Comparison of ENCODE assay signal across 13 cellular contexts in the genomic region with DNA sequence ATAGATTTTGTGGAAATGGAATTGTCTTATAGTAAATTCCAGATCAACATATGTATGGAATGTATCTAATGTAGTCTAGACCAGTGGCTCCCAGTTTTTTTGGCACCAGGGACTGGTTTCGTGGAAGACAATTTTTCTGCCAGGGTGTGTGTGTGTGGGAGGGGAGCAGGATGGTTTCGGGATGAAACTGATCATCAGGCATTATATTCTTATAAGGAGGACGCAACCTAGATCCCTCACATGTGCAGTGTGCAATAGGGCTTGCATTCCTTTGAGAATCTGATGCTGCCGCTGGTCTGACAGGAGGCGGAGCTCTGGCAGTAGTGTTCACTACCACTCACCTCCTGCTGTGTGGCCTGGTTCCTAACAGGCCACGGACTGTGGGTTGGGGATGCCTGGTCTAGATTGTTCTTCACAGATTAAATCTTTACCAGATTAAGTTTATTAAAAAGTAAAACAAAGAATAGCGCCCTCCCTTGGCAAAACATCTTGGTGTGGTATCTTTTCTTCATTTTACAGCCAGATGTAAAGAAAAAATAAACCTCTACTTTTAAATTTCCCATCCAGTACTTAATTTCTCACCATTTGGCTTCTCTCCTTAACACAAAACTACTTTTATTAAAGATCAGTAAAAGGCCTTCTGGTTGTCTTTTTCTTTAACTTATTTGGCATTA. TPM values are rescaled to one million over a fixed set of nuclear protein-coding genes. Genes with fewer than 3 reads are reported as not detected.
DNase-seq lines count a peak whose midpoint lies in the region; TF ChIP-seq lines count a peak whose summit lies in the region.
"Had no signal": no experiment of that assay in that cellular context is flagged by ENCODE, and none has a peak within 500 bp of the region (broad histone marks: within the 10 kb centered on the region; RNA-seq: fewer than 3 reads in every experiment).

No MANE protein-coding gene starts in this region.

- H3K27ac ChIP-seq in OCI-LY3 (ENCODE audit: low read length) (no peak overlapping the region), ascending aorta (no peak overlapping the region)
- H3K27ac ChIP-seq: SJSA1, VCaP had no signal

- intact Hi-C loops in ascending aorta (cut with DNase I): no loop called here

- H3K9me3 ChIP-seq in OCI-LY3 (ENCODE audit: insufficient read depth, low read length) (no peaks in the 10 kb centered on the region), ascending aorta (no peaks in the 10 kb centered on the region)
- H3K9me3 ChIP-seq: SJSA1 had no signal

- H4K20me1 ChIP-seq in OCI-LY3 (ENCODE audit: insufficient read depth, low read length): peaks cover 74% of the 10 kb centered on the region

- H3K36me3 ChIP-seq in OCI-LY3 (replicated peaks; ENCODE audit: low read depth, low read length): peaks cover 7% of the 10 kb centered on the region
- peaks cover 2 to 20% of the 10 kb centered on the region in 2 donors for H3K36me3 ChIP-seq in ascending aorta

- no peak overlapping the region for H3K9ac ChIP-seq in OCI-LY3 (ENCODE audit: low read length)

- H3K4me1 ChIP-seq in OCI-LY3 (ENCODE audit: low read length) (no peaks in the 10 kb centered on the region), ascending aorta (peaks cover 0 to 14% of the 10 kb centered on the region in 2 donors)
- H3K4me1 ChIP-seq: SJSA1 had no signal

- peaks cover 44% of the 10 kb centered on the region for H3K79me2 ChIP-seq in OCI-LY3 (ENCODE audit: low read length)

- DNase-seq in NCI-H748 (lab: John Stamatoyannopoulos, UW; ENCODE audit: unreplicated experiment) (peak; percentile 21), NCI-H748 treated with DMSO at 0.1 percent for 48 hours (lab: John Stamatoyannopoulos, UW) (no peak), fibroblast of mammary gland (ENCODE audit: low read depth) (peak; percentile 69), retina (peak; percentile 5), ascending aorta (ENCODE audit: low spot score in 2 of 2) (no peak)
- no peak for DNase-seq in stimulated activated CD4-positive, alpha-beta T cell treated with anti-CD3 and anti-CD28 coated beads, Interleukin-4, amount 100 ng/mL, for 4 hours
- DNase-seq in stimulated activated CD4-positive, alpha-beta T cell treated with anti-CD3 and anti-CD28 coated beads, Interleukin-12 subunit alpha, Interleukin-12 subunit beta, amount 100 ng/mL, for 4 hours: no peak
- DNase-seq: activated naive CD8-positive, alpha-beta T cell treated with anti-CD3 and anti-CD28 coated beads for 36 hours; DMS153; NCI-H446 treated with DMSO at 0.1 percent for 48 hours had no signal

- no peak overlapping the region for H2AFZ ChIP-seq in OCI-LY3 (ENCODE audit: low read depth, low read length)

- no peak overlapping the region for H3K4me2 ChIP-seq in OCI-LY3 (ENCODE audit: low read length)

- H3K27me3 ChIP-seq in OCI-LY3 (ENCODE audit: low read depth, low read length) (no peaks in the 10 kb centered on the region), ascending aorta (no peaks in the 10 kb centered on the region)
- H3K27me3 ChIP-seq: SJSA1 had no signal

- TF ChIP-seq CTCF in OCI-LY3 (IDR thresholded peaks at IDR 0.05; ENCODE audit: low read depth, low read length) (peak; percentile 10; the same call in 1 of the 2 replicates), fibroblast of mammary gland (conservative IDR thresholded peaks at IDR 0.05; ENCODE audit: control insufficient read depth, insufficient read depth, low read depth, low read length) (no peak), ascending aorta (IDR thresholded peaks at IDR 0.05) (no peak)

- H3K4me3 ChIP-seq in OCI-LY3 (ENCODE audit: low read length) (no peak overlapping the region), fibroblast of mammary gland (ENCODE audit: control insufficient read depth, low read depth, low read length) (no peak overlapping the region), ascending aorta (no peak overlapping the region)
- H3K4me3 ChIP-seq: SJSA1 had no signal

RNA-seq across cellular contexts. Expression of gene SEPTIN7, which starts 48.4 kb away (rescaled TPM):
- 171 TPM for total RNA-seq in ascending aorta

Comparison
In these comparisons a context has a peak if more than half of its experiments do, and no peak if none do; other contexts are left out.
1. DNase-seq: peak in NCI-H748 (single experiment), fibroblast of mammary gland (single experiment) and retina (single experiment); none in NCI-H748 treated with DMSO at 0.1 percent for 48 hours (single experiment), stimulated activated CD4-positive, alpha-beta T cell treated with anti-CD3 and anti-CD28 coated beads, Interleukin-4, amount 100 ng/mL, for 4 hours (0 of 2), stimulated activated CD4-positive, alpha-beta T cell treated with anti-CD3 and anti-CD28 coated beads, Interleukin-12 subunit alpha, Interleukin-12 subunit beta, amount 100 ng/mL, for 4 hours (single experiment) and ascending aorta (0 of 2).